24 cellular contexts compared by ENCODE assay signal in the genomic region with DNA sequence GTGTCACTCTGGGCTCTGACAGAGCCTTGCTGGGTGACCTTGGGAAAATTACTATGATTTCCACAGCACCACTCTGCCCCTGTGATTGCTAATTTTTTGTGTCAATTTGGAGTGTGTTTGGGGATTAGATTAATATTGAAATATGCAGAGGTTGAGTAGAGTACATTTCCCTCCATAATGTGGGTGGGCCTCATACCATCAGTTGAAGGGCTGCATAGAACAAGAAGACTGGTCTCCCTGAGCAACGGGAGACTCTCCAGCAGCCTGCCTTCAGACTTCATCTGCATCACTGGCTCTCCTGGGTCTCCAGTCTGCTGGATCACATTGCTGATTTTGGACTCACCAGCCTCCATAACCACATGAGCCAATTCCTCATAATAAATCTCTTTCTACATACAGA.
A peak's percentile ranks its signal among the peaks of the same experiment; 100 is the strongest.
DNase-seq lines count a peak whose midpoint lies in the region; ATAC-seq and TF ChIP-seq lines count a peak whose summit lies in the region.
"Had no signal": no experiment of that assay in that cellular context is flagged by ENCODE, and none has a peak within 500 bp of the region (broad histone marks: within the 10 kb centered on the region; RNA-seq: fewer than 3 reads in every experiment).

No MANE protein-coding gene starts in this region.

- no peaks in the 10 kb centered on the region for H3K36me3 ChIP-seq in Peyer's patch
- no peaks in the 10 kb centered on the region for H3K36me3 ChIP-seq in gastrocnemius medialis
- H3K36me3 ChIP-seq in tibial artery: peaks cover 0 to 7% (median 4%) of the 10 kb centered on the region in 3 donors
- H3K36me3 ChIP-seq: BE2C, HAP-1 had no signal

- DNase-seq in Peyer's patch: no peak
- DNase-seq in islet precursor cell: peak; percentile 29
- no peak for DNase-seq in gastrocnemius medialis
- DNase-seq in tibial artery: no peak
- no peak for DNase-seq in NCI-H2196 treated with DMSO at 0.1 percent for 48 hours (lab: John Stamatoyannopoulos, UW; ENCODE audit: unreplicated experiment)
- no peak for DNase-seq in activated naive CD4-positive, alpha-beta T cell (lab: John Stamatoyannopoulos, UW)
- no peak for DNase-seq in DMS79 treated with DMSO at 0.1 percent for 48 hours (lab: John Stamatoyannopoulos, UW)
- DNase-seq: 8988T; ACHN; BE2C; CD8-positive, alpha-beta memory T cell; DMS 273 treated with DMSO at 0.1 percent for 48 hours; DMS79; GF-D8; GOT3; KBM-7; NCI-H2029; NCI-H2227 treated with DMSO at 0.1 percent for 48 hours; NCI-H526 treated with DMSO at 0.1 percent for 48 hours; PC-9; Right ventricle myocardium superior; RPMI8226 had no signal

- ATAC-seq in gastrocnemius medialis (no peak), GM18505 (IDR thresholded peaks at IDR 0.05; ENCODE audit: unreplicated experiment) (no peak)

- intact Hi-C loops in gastrocnemius medialis (cut with DNase I; ENCODE audit: low total_unique reads): no loop called here
- intact Hi-C loops in tibial artery (cut with DNase I; ENCODE audit: low total_unique reads): no loop called here

- TF ChIP-seq POLR2A in Peyer's patch (IDR thresholded peaks at IDR 0.05) (no peak), gastrocnemius medialis (IDR thresholded peaks at IDR 0.05) (no peak), GM18505 (IDR thresholded peaks at IDR 0.05; ENCODE audit: borderline replicate concordance, extremely low read depth, insufficient read depth, insufficient read length) (no peak)

- H3K9me3 ChIP-seq in Peyer's patch (no peaks in the 10 kb centered on the region), gastrocnemius medialis (no peaks in the 10 kb centered on the region), tibial artery (no peaks in the 10 kb centered on the region)
- H3K9me3 ChIP-seq: BE2C, HAP-1 had no signal

- TF ChIP-seq CTCF in Peyer's patch (IDR thresholded peaks at IDR 0.05) (no peak), gastrocnemius medialis (IDR thresholded peaks at IDR 0.05 in 4 of 5, conservative IDR thresholded peaks at IDR 0.05 in 1 of 5) (no peak), tibial artery (IDR thresholded peaks at IDR 0.05) (no peak)

- H3K4me3 ChIP-seq in Peyer's patch (no peak overlapping the region), gastrocnemius medialis (no peak overlapping the region), tibial artery (no peak overlapping the region)
- H3K4me3 ChIP-seq: HAP-1, PC-9 had no signal

- H3K4me1 ChIP-seq in Peyer's patch: no peaks in the 10 kb centered on the region
- peaks cover 5 to 11% of the 10 kb centered on the region in 2 donors for H3K4me1 ChIP-seq in gastrocnemius medialis
- peaks cover 0 to 98% (median 29%) of the 10 kb centered on the region in 4 donors for H3K4me1 ChIP-seq in tibial artery
- H3K4me1 ChIP-seq: HAP-1 had no signal

- no peaks in the 10 kb centered on the region for H3K27me3 ChIP-seq in Peyer's patch
- no peaks in the 10 kb centered on the region for H3K27me3 ChIP-seq in gastrocnemius medialis
- H3K27me3 ChIP-seq in tibial artery: no peaks in the 10 kb centered on the region
- H3K27me3 ChIP-seq: BE2C had no signal

- peak overlapping the region in 3 of 4 donors; percentile 55 to 81 (median 57) for H3K27ac ChIP-seq in Peyer's patch
- peak overlapping the region; percentile 35 to 73 (median 54) for H3K27ac ChIP-seq in gastrocnemius medialis
- H3K27ac ChIP-seq in tibial artery: peak overlapping the region; percentile 56 to 66
- H3K27ac ChIP-seq: PC-9 had no signal

- in situ Hi-C loops in gastrocnemius medialis (cut with MboI; ENCODE audit: low sequenced_read_pairs in 4 of 4): no loop called here
